ENCODE assay signal across 1 cellular context in the genomic region with DNA sequence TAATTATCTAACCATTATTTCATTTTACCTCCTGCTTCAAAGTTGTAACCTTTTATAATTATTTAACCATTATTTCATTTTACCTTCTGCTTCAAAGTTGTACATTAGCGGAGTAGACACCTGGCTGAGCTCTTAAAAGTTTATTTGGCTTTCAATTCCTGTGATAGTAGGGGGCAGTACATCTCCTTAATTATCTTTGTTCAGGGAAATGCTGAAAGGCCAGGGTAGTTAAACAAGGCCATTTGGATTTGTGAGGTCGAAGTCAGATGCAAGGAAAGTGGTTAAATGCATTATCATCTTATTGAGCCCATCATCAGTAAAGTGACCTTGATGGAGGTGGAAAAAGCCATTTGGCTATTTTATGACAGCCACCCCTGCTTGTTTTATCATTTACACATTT.
TF ChIP-seq lines count a peak whose summit lies in the region.

No MANE protein-coding gene starts in this region.

TF ChIP-seq in HEK293, 187 proteins besides CTCF, POLR2A, EP300 and RAD21 (continued from another document):
- TF ChIP-seq, protein P1, sequence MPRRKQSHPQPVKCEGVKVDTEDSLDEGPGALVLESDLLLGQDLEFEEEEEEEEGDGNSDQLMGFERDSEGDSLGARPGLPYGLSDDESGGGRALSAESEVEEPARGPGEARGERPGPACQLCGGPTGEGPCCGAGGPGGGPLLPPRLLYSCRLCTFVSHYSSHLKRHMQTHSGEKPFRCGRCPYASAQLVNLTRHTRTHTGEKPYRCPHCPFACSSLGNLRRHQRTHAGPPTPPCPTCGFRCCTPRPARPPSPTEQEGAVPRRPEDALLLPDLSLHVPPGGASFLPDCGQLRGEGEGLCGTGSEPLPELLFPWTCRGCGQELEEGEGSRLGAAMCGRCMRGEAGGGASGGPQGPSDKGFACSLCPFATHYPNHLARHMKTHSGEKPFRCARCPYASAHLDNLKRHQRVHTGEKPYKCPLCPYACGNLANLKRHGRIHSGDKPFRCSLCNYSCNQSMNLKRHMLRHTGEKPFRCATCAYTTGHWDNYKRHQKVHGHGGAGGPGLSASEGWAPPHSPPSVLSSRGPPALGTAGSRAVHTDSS (tag by site-specific recombination; IDR thresholded peaks at IDR 0.05): no peak
- TF ChIP-seq, protein P2, sequence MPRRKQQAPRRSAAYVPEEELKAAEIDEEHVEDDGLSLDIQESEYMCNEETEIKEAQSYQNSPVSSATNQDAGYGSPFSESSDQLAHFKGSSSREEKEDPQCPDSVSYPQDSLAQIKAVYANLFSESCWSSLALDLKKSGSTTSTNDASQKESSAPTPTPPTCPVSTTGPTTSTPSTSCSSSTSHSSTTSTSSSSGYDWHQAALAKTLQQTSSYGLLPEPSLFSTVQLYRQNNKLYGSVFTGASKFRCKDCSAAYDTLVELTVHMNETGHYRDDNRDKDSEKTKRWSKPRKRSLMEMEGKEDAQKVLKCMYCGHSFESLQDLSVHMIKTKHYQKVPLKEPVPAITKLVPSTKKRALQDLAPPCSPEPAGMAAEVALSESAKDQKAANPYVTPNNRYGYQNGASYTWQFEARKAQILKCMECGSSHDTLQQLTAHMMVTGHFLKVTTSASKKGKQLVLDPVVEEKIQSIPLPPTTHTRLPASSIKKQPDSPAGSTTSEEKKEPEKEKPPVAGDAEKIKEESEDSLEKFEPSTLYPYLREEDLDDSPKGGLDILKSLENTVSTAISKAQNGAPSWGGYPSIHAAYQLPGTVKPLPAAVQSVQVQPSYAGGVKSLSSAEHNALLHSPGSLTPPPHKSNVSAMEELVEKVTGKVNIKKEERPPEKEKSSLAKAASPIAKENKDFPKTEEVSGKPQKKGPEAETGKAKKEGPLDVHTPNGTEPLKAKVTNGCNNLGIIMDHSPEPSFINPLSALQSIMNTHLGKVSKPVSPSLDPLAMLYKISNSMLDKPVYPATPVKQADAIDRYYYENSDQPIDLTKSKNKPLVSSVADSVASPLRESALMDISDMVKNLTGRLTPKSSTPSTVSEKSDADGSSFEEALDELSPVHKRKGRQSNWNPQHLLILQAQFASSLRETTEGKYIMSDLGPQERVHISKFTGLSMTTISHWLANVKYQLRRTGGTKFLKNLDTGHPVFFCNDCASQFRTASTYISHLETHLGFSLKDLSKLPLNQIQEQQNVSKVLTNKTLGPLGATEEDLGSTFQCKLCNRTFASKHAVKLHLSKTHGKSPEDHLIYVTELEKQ (tag by site-specific recombination; IDR thresholded peaks at IDR 0.05; ENCODE audit: borderline replicate concordance): peak; percentile 22; the same call in 1 of the 2 replicates
- TF ChIP-seq ZSCAN30 (tag by site-specific recombination; IDR thresholded peaks at IDR 0.05): peak; percentile 55; the same call in 1 of the 2 replicates
- no peak for TF ChIP-seq ZNF660 (tag by site-specific recombination; IDR thresholded peaks at IDR 0.05)
- TF ChIP-seq OSR2 (tag by site-specific recombination; IDR thresholded peaks at IDR 0.05): peak; percentile 66
- peak; percentile 83 for TF ChIP-seq WT1 (tag by site-specific recombination; IDR thresholded peaks at IDR 0.05)
- peak; percentile 36; the same call in 1 of the 2 replicates for TF ChIP-seq GLI2 (tag by site-specific recombination; IDR thresholded peaks at IDR 0.05; ENCODE audit: borderline replicate concordance, low read depth)
- TF ChIP-seq ZBTB17 (tag by site-specific recombination; IDR thresholded peaks at IDR 0.05): peak; percentile 68; the same call in 1 of the 2 replicates
- TF ChIP-seq SCRT1 (tag by site-specific recombination; IDR thresholded peaks at IDR 0.05; ENCODE audit: borderline replicate concordance): peak; percentile 24; the same call in 1 of the 2 replicates
- peak; percentile 50; the same call in 1 of the 2 replicates for TF ChIP-seq IKZF3 (tag by site-specific recombination; IDR thresholded peaks at IDR 0.05)
- no peak for TF ChIP-seq ZNF132 (tag by site-specific recombination; IDR thresholded peaks at IDR 0.05; ENCODE audit: borderline replicate concordance)
- peak; percentile 88 for TF ChIP-seq ZNF843 (tag by site-specific recombination; IDR thresholded peaks at IDR 0.05)
- TF ChIP-seq ZNF366 (tag by site-specific recombination; conservative IDR thresholded peaks at IDR 0.05): 0 out of 2 replicates have a peak, but pooled peaks have one; percentile 10
- TF ChIP-seq OVOL3 (tag by site-specific recombination; IDR thresholded peaks at IDR 0.05): peak; percentile 75
- no peak for TF ChIP-seq ZFP37 (tag by site-specific recombination; IDR thresholded peaks at IDR 0.05)
